In genomic region chr7:142459557-142459963, GRCh38 we compare ENCODE assay signal across 8 cellular contexts.
DNase-seq lines count a peak whose midpoint lies in the region; ATAC-seq and TF ChIP-seq lines count a peak whose summit lies in the region.

No MANE protein-coding gene starts in this region.

- no peak overlapping the region for H3K4me3 ChIP-seq in astrocyte of the spinal cord (ENCODE audit: low read depth, low read length)

- in situ Hi-C loops in astrocyte of the spinal cord (cut with HindIII; ENCODE audit: low sequenced_read_pairs), result no loop called here

- DNase-seq in DMS53 treated with DMSO at 0.1 percent for 48 hours (lab: John Stamatoyannopoulos, UW; ENCODE audit: unreplicated experiment) (peak; percentile 5), NCI-H526 treated with DMSO at 0.1 percent for 48 hours (lab: John Stamatoyannopoulos, UW) (peak; percentile 88), astrocyte of the spinal cord (ENCODE audit: low read depth, low spot score) (peak; percentile 85), inferior parietal cortex (ENCODE audit: extremely low spot score) (peak; percentile 74), OCI-M2 (lab: John Stamatoyannopoulos, UW; ENCODE audit: unreplicated experiment) (no peak)
- DNase-seq in stimulated activated naive CD8-positive, alpha-beta T cell treated with anti-CD3 and anti-CD28 coated beads, Interleukin-15, Interleukin-2, amounts not matched to agents 100 U/mL and 50 U/mL, for 24 hours, result no peak

- ATAC-seq in GM19035 (IDR thresholded peaks at IDR 0.05; ENCODE audit: unreplicated experiment), result peak; percentile 80
- peak; percentile 76 for ATAC-seq in HG03108 (IDR thresholded peaks at IDR 0.05; ENCODE audit: unreplicated experiment)
- ATAC-seq in stimulated activated naive CD8-positive, alpha-beta T cell treated with anti-CD3 and anti-CD28 coated beads, Interleukin-15, Interleukin-2, amounts not matched to agents 100 U/mL and 50 U/mL, for 24 hours, result peak; percentile 52

- TF ChIP-seq CTCF in astrocyte of the spinal cord (IDR thresholded peaks at IDR 0.05; ENCODE audit: low read depth, low read length), result peak; percentile 70

Comparison
In these comparisons a context has a peak if more than half of its experiments do, and no peak if none do; other contexts are left out.
1. DNase-seq: peak in DMS53 treated with DMSO at 0.1 percent for 48 hours (single experiment), NCI-H526 treated with DMSO at 0.1 percent for 48 hours (single experiment), astrocyte of the spinal cord (single experiment) and inferior parietal cortex (single experiment); none in stimulated activated naive CD8-positive, alpha-beta T cell treated with anti-CD3 and anti-CD28 coated beads, Interleukin-15, Interleukin-2, amounts not matched to agents 100 U/mL and 50 U/mL, for 24 hours (single experiment) and OCI-M2 (single experiment).
2. Peak in every context shown above with its lines, with median percentiles within 50 percentile points of each other: ATAC-seq.